ENCODE assay signal across 14 cellular contexts in the genomic region with DNA sequence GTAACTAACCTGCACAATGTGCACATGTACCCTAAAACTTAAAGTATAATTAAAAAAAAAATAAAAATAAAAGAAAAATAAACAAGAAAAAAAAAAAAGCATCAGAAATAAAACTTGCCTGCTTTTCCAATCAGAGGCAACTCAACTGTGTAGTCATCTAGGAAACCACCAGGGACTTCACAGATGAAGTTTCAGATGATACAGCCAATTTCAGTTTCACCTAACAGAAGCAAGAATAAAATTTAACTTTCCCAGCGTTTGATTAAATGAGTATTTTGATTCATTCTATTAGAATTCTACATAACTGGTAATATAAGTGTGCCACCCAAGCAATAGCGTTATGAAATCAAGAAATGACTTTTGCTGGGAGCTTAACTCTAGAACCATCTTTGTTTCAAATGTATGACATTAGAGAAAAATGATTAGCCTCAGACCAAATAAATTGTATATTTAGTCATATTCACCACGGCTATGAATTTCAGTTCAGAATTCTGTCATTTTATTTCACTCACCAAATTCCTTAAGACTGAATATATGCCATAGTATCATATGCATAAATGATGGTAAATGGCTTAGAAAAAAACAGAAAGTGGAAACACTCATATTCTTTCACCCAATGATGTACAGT.
DNase-seq lines count a peak whose midpoint lies in the region; ATAC-seq and TF ChIP-seq lines count a peak whose summit lies in the region.
"Had no signal": no experiment of that assay in that cellular context is flagged by ENCODE, and none has a peak within 500 bp of the region (broad histone marks: within the 10 kb centered on the region; RNA-seq: fewer than 3 reads in every experiment).

No MANE protein-coding gene starts in this region.

- no peaks in the 10 kb centered on the region for H3K4me1 Mint-ChIP-seq in CD4-positive, alpha-beta memory T cell

- H3K9me3 ChIP-seq in stomach (no peaks in the 10 kb centered on the region), tibial nerve (no peaks in the 10 kb centered on the region)
- no peaks in the 10 kb centered on the region for H3K9me3 ChIP-seq in CD4-positive, alpha-beta memory T cell (ENCODE audit: control insufficient read depth in 1 of 2, low read length in 2 of 2)
- H3K9me3 ChIP-seq: Peyer's patch had no signal

- H3K4me3 Mint-ChIP-seq in CD4-positive, alpha-beta memory T cell = no peak overlapping the region
- H3K4me3 Mint-ChIP-seq: stimulated activated memory B cell treated with anti-CD40 and anti-IgM and Interleukin-4, amounts not matched to agents 10 μg/mL and 1 μg/mL and 100 μg/mL, for 72 hours; T-helper 17 cell had no signal

- no peak overlapping the region for H3K27ac Mint-ChIP-seq in CD4-positive, alpha-beta memory T cell
- H3K27ac Mint-ChIP-seq: stimulated activated memory B cell treated with anti-CD40 and anti-IgM and Interleukin-4, amounts not matched to agents 10 μg/mL and 1 μg/mL and 100 μg/mL, for 72 hours; T-helper 17 cell had no signal

- H3K27ac ChIP-seq in stomach = no peak overlapping the region
- no peak overlapping the region for H3K27ac ChIP-seq in tibial nerve
- no peak overlapping the region for H3K27ac ChIP-seq in CD4-positive, alpha-beta memory T cell (ENCODE audit: low read depth, low read length)
- H3K27ac ChIP-seq: Peyer's patch had no signal

- no peaks in the 10 kb centered on the region for H3K27me3 Mint-ChIP-seq in CD4-positive, alpha-beta memory T cell
- H3K27me3 Mint-ChIP-seq: stimulated activated memory B cell treated with anti-CD40 and anti-IgM and Interleukin-4, amounts not matched to agents 10 μg/mL and 1 μg/mL and 100 μg/mL, for 72 hours had no signal

- POLR2A ChIA-PET in CD4-positive, alpha-beta memory T cell (lab: Charles Lee; ENCODE audit: partially characterized antibody) = no interaction called here

- peak; percentile 82 for ATAC-seq in GM18873 (IDR thresholded peaks at IDR 0.05; ENCODE audit: low FRiP score, unreplicated experiment)
- peak; percentile 71 for ATAC-seq in GM21619 (IDR thresholded peaks at IDR 0.05; ENCODE audit: unreplicated experiment)
- peak; percentile 79 for ATAC-seq in HG03159 (IDR thresholded peaks at IDR 0.05; ENCODE audit: unreplicated experiment)
- ATAC-seq: stimulated activated memory B cell treated with anti-CD40 and anti-IgM and Interleukin-4, amounts not matched to agents 10 μg/mL and 1 μg/mL and 100 μg/mL, for 72 hours; T-helper 17 cell had no signal

- TF ChIP-seq POLR2A in stomach (IDR thresholded peaks at IDR 0.05) (no peak), tibial nerve (IDR thresholded peaks at IDR 0.05) (no peak)

- no peaks in the 10 kb centered on the region for H3K9me3 Mint-ChIP-seq in CD4-positive, alpha-beta memory T cell
- H3K9me3 Mint-ChIP-seq: stimulated activated memory B cell treated with anti-CD40 and anti-IgM and Interleukin-4, amounts not matched to agents 10 μg/mL and 1 μg/mL and 100 μg/mL, for 72 hours had no signal

- H3K4me1 ChIP-seq in stomach (no peaks in the 10 kb centered on the region), tibial nerve (no peaks in the 10 kb centered on the region)
- no peaks in the 10 kb centered on the region for H3K4me1 ChIP-seq in CD4-positive, alpha-beta memory T cell (ENCODE audit: insufficient read depth, low read length)
- H3K4me1 ChIP-seq: Peyer's patch had no signal

- 79 to 90% (median 88%) methylated on average over 3 of the region's 3 CpGs for WGBS in stomach, 5 donors
- 85 to 92% methylated on average over 3 of the region's 3 CpGs for WGBS in tibial nerve, 2 donors

- no peaks in the 10 kb centered on the region for H3K36me3 Mint-ChIP-seq in CD4-positive, alpha-beta memory T cell
- H3K36me3 Mint-ChIP-seq: stimulated activated memory B cell treated with anti-CD40 and anti-IgM and Interleukin-4, amounts not matched to agents 10 μg/mL and 1 μg/mL and 100 μg/mL, for 72 hours had no signal

- no peak for TF ChIP-seq CTCF in GM12864 (IDR thresholded peaks at IDR 0.05; ENCODE audit: low read depth, low read length, missing control alignments)
- no peak for TF ChIP-seq CTCF in stomach (IDR thresholded peaks at IDR 0.05)
- TF ChIP-seq CTCF in tibial nerve (IDR thresholded peaks at IDR 0.05) = no peak

- H3K36me3 ChIP-seq in stomach = no peaks in the 10 kb centered on the region
- no peaks in the 10 kb centered on the region for H3K36me3 ChIP-seq in tibial nerve
- H3K36me3 ChIP-seq in CD4-positive, alpha-beta memory T cell (ENCODE audit: insufficient read depth, low read length) = no peaks in the 10 kb centered on the region
- H3K36me3 ChIP-seq: Peyer's patch had no signal

- CTCF ChIA-PET in CD4-positive, alpha-beta memory T cell (lab: Charles Lee; ENCODE audit: partially characterized antibody) = no interaction called here

- no peak overlapping the region for H3K4me3 ChIP-seq in GM12864 (ENCODE audit: low read depth, low read length)
- H3K4me3 ChIP-seq in stomach = no peak overlapping the region
- no peak overlapping the region for H3K4me3 ChIP-seq in tibial nerve
- H3K4me3 ChIP-seq in CD4-positive, alpha-beta memory T cell (ENCODE audit: low read length in 2 of 2) = no peak overlapping the region
- H3K4me3 ChIP-seq: Peyer's patch had no signal

- no peak for TF ChIP-seq EP300 in stomach (IDR thresholded peaks at IDR 0.05)
- TF ChIP-seq EP300 in tibial nerve (IDR thresholded peaks at IDR 0.05) = no peak

- intact Hi-C loops in stomach (cut with DNase I; ENCODE audit: low total_unique reads) = no loop called here
- intact Hi-C loops in CD4-positive, alpha-beta memory T cell (cut with micrococcal nuclease) = loop anchor here (5.0 kb wide), 1 partner anchor 1157 kb away; no protein-coding TSS in a partner anchor

- DNase-seq in GM12864 (ENCODE audit: low read depth) = peak; percentile 43
- DNase-seq in stomach = no peak
- no peak for DNase-seq in tibial nerve (ENCODE audit: low spot score in 2 of 2)
- DNase-seq in CD4-positive, alpha-beta memory T cell = no peak
- no peak for DNase-seq in KG1 (lab: John Stamatoyannopoulos, UW)
- DNase-seq: activated CD4-positive, alpha-beta T cell treated with anti-CD3 and anti-CD28 coated beads, Interleukin-2, amount 50 U/mL, for 1 hour; mammary epithelial cell; NCI-H226; Peyer's patch; T-helper 17 cell had no signal

- H3K27me3 ChIP-seq in stomach (no peaks in the 10 kb centered on the region), tibial nerve (no peaks in the 10 kb centered on the region)
- no peaks in the 10 kb centered on the region for H3K27me3 ChIP-seq in CD4-positive, alpha-beta memory T cell (ENCODE audit: insufficient read depth, low read length)
- H3K27me3 ChIP-seq: Peyer's patch had no signal
